In the genomic region with DNA sequence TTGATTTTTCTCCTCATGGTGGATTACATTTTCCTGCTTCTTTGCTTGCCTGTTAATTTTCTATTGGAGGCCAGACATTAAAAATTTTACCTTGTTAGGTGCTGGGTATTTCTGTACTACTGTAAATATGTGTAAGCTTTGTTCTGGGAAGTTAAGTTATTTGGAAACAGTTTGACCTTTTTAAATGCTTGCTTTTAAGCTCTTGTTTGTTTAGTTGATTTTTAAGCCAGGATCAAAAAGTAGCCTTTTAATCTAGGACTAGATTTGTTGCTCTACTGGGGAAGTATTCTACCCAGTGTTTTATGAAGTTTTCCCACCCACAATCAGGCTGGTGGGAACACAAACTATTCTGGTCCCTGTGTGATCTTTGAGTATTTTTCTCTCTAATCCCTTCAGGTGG, we compare ENCODE assay signal across 26 cellular contexts.
"Had no signal": no experiment of that assay in that cellular context is flagged by ENCODE, and none has a peak within 500 bp of the region (broad histone marks: within the 10 kb centered on the region; RNA-seq: fewer than 3 reads in every experiment).

No MANE protein-coding gene starts in this region.

- H3K9me3 ChIP-seq: left lung, ovary, right atrium auricular region, stomach, testis, thyroid gland, upper lobe of right lung had no signal

- FAIRE-seq: keratinocyte, urothelium cell line had no signal

- H3K4me1 ChIP-seq: left lung, right atrium auricular region, testis, thyroid gland, upper lobe of right lung had no signal

- DNase-seq: kidney glomerular epithelial cell; left cardiac atrium; left lung; mesendoderm; naive B cell; natural killer cell; nephron progenitor cell; ovary; stimulated activated CD4-positive, alpha-beta T cell treated with anti-CD3 and anti-CD28 coated beads, Interleukin-12 subunit alpha, Interleukin-12 subunit beta, amount 100 ng/mL, for 4 hours; stimulated activated CD4-positive, alpha-beta T cell treated with anti-CD3 and anti-CD28 coated beads, Interleukin-15, amount 100 ng/mL, for 24 hours; stimulated activated CD4-positive, alpha-beta T cell treated with anti-CD3 and anti-CD28 coated beads, Interleukin-2, amount 100 ng/mL, for 24 hours; stimulated activated CD4-positive, alpha-beta T cell treated with anti-CD3 and anti-CD28 coated beads, Interleukin-4, amount 100 ng/mL, for 1 hour; stimulated activated naive B cell treated with anti-CD40 and anti-IgM and Interleukin-4, amounts not matched to agents 10 μg/mL and 1 μg/mL and 100 μg/mL, for 72 hours; stimulated activated naive CD8-positive, alpha-beta T cell treated with anti-CD3 and anti-CD28 coated beads, Interleukin-15, Interleukin-2, amounts not matched to agents 100 U/mL and 50 U/mL, for 24 hours; stomach; testis; thyroid gland; trophoblast cell; upper lobe of right lung had no signal

- H3K27me3 ChIP-seq: hepatocyte, left lung, ovary, right atrium auricular region, stomach, testis, thyroid gland, upper lobe of right lung had no signal

- H3K27ac ChIP-seq: hepatocyte, left lung, ovary, right atrium auricular region, skin epidermis, stomach, testis, thyroid gland, upper lobe of right lung had no signal

- ATAC-seq: left cardiac atrium; left lung; natural killer cell; sciatic nerve; stimulated activated naive B cell treated with anti-CD40 and anti-IgM and Interleukin-4, amounts not matched to agents 10 μg/mL and 1 μg/mL and 100 μg/mL, for 72 hours; stimulated activated naive CD8-positive, alpha-beta T cell treated with anti-CD3 and anti-CD28 coated beads, Interleukin-15, Interleukin-2, amounts not matched to agents 100 U/mL and 50 U/mL, for 24 hours; upper lobe of right lung had no signal

- H3K4me3 ChIP-seq: hepatocyte, left lung, lung, ovary, right atrium auricular region, skin epidermis, stomach, testis, thyroid gland, upper lobe of right lung had no signal

- H3K36me3 ChIP-seq: left lung, ovary, right atrium auricular region, stomach, thyroid gland, upper lobe of right lung had no signal
